6 cellular contexts compared by ENCODE assay signal in the genomic region with DNA sequence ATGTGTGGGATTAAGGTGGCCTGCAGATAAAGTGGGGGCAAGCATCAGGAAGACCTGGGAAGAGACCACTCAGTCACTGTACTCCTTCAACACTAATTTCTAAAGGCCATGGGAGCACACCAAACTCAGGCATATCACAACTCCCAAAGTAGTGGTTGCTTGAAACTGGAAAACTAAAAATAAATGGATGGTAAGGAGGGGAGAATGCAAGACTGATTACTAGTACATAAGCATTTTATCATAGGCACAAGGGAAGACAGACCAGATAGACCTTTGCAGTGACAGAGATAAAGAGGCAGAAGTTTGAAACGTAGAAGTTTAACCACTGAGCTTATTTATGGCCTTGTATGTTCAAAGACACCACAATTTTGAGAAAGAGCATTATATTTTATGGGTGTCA.
"Had no signal": no experiment of that assay in that cellular context is flagged by ENCODE, and none has a peak within 500 bp of the region (broad histone marks: within the 10 kb centered on the region; RNA-seq: fewer than 3 reads in every experiment).

No MANE protein-coding gene starts in this region.

- H3K27ac ChIP-seq: HL-60 had no signal

- H3K27me3 Mint-ChIP-seq: IgD-negative memory B cell had no signal

- H3K4me3 Mint-ChIP-seq: IgD-negative memory B cell had no signal

- H3K9me3 Mint-ChIP-seq: IgD-negative memory B cell had no signal

- H3K27ac Mint-ChIP-seq: IgD-negative memory B cell had no signal

- DNase-seq: IMR-90, KBM-7 had no signal

- H3K4me3 ChIP-seq: K562 had no signal

- H3K36me3 Mint-ChIP-seq: IgD-negative memory B cell had no signal

- ATAC-seq: HepG2, K562 had no signal
